26 cellular contexts compared by ENCODE assay signal in the genomic region with DNA sequence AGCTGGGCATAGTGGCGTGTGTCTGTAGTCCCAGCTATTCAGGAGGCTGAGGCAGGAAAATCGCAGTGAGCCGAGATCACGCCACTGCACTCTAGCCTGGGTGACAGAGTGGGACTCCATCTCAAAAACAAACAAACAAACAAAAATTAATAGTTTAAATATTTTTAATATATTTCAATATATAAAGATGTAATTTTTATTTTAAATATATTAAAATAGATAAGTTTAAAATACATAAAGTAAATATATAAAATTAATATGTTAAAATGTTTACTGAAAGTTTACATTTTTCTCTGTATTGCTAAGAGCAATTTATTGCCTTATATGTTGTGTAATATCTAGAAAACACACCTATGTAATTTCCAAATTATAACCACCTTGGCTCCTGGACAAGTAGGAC. TPM values are rescaled to one million over a fixed set of nuclear protein-coding genes. Genes with fewer than 3 reads are reported as not detected.
DNase-seq lines count a peak whose midpoint lies in the region; ATAC-seq and TF ChIP-seq lines count a peak whose summit lies in the region.
"Had no signal": no experiment of that assay in that cellular context is flagged by ENCODE, and none has a peak within 500 bp of the region (broad histone marks: within the 10 kb centered on the region; RNA-seq: fewer than 3 reads in every experiment).

No MANE protein-coding gene starts in this region.

- H3K9me3 ChIP-seq in heart left ventricle (no peaks in the 10 kb centered on the region), breast epithelium (no peaks in the 10 kb centered on the region), uterus (no peaks in the 10 kb centered on the region)
- H3K9me3 ChIP-seq: colonic mucosa had no signal

- WGBS in heart left ventricle, 4 donors, result 95 to 98% (median 97%) methylated on average over 4 of the region's 4 CpGs

- ATAC-seq in heart left ventricle, result no peak
- no peak for ATAC-seq in HG02759 (IDR thresholded peaks at IDR 0.05; ENCODE audit: unreplicated experiment)
- ATAC-seq: activated CD4-positive, CD25-positive, alpha-beta regulatory T cell treated with anti-CD3 and anti-CD28 coated beads, Interleukin-2, amount 50 U/mL, for 24 hours; CD8-positive, alpha-beta T cell; naive thymus-derived CD4-positive, alpha-beta T cell had no signal

- peaks cover 4% of the 10 kb centered on the region for H3K27me3 Mint-ChIP-seq in mesothelial cell of epicardium (ENCODE audit: low read depth)
- H3K27me3 Mint-ChIP-seq: activated naive CD4-positive, alpha-beta T cell treated with anti-CD3 and anti-CD28 coated beads, Interleukin-2, amount 10 ng/mL, durations not matched to agents 7 days and 5 days had no signal

- intact Hi-C loops in heart left ventricle (cut with DNase I), result loop anchor here in 6 of 10 donors (5.0 to 10.0 kb wide), 2 partner anchors 502 to 509 kb away; no protein-coding TSS in a partner anchor
- intact Hi-C loops in cardiac septum (cut with DNase I), result loop anchor here (5.0 kb wide), 1 partner anchor 504 kb away; no protein-coding TSS in a partner anchor
- intact Hi-C loops in breast epithelium (cut with DNase I; ENCODE audit: low total_unique reads), result loop anchor here (10.0 kb wide), 1 partner anchor 372 kb away; no protein-coding TSS in a partner anchor
- intact Hi-C loops in uterus (cut with DNase I; ENCODE audit: low total_unique reads), result loop anchor here (10.0 kb wide), 1 partner anchor 372 kb away; no protein-coding TSS in a partner anchor

- peak overlapping the region in 7 of 12 donors; percentile 13 to 60 (median 45) for H3K4me3 ChIP-seq in heart left ventricle
- peak overlapping the region in 2 of 3 donors; percentile 58 to 66 for H3K4me3 ChIP-seq in breast epithelium
- peak overlapping the region in 1 of 2 donors; percentile 42 for H3K4me3 ChIP-seq in uterus
- H3K4me3 ChIP-seq: colonic mucosa had no signal

- no peak overlapping the region for H3K4me3 Mint-ChIP-seq in mesothelial cell of epicardium
- H3K4me3 Mint-ChIP-seq: activated naive CD4-positive, alpha-beta T cell treated with anti-CD3 and anti-CD28 coated beads, Interleukin-2, amount 10 ng/mL, durations not matched to agents 7 days and 5 days; CD8-positive, alpha-beta T cell; naive thymus-derived CD4-positive, alpha-beta T cell had no signal

- TF ChIP-seq POLR2A in heart left ventricle (IDR thresholded peaks at IDR 0.05) (no peak), breast epithelium (IDR thresholded peaks at IDR 0.05) (no peak), uterus (IDR thresholded peaks at IDR 0.05) (no peak)

- H3K36me3 ChIP-seq in heart left ventricle (no peaks in the 10 kb centered on the region), breast epithelium (no peaks in the 10 kb centered on the region), uterus (no peaks in the 10 kb centered on the region)
- H3K36me3 ChIP-seq: colonic mucosa had no signal

- peaks cover 16% of the 10 kb centered on the region for H3K4me1 Mint-ChIP-seq in mesothelial cell of epicardium

- no peak for DNase-seq in heart left ventricle
- DNase-seq in cardiac septum (ENCODE audit: low spot score), result no peak
- no peak for DNase-seq in breast epithelium (ENCODE audit: low spot score in 2 of 2)
- no peak for DNase-seq in mesothelial cell of epicardium (ENCODE audit: low spot score in 2 of 2, unreplicated experiment in 2 of 2)
- no peak for DNase-seq in uterus
- DNase-seq in DMS79 treated with DMSO at 0.1 percent for 48 hours (lab: John Stamatoyannopoulos, UW), result no peak
- no peak for DNase-seq in midbrain (lab: John Stamatoyannopoulos, UW)
- DNase-seq: activated CD4-positive, alpha-beta T cell treated with anti-CD3 and anti-CD28 coated beads, Interleukin-2, amount 50 U/mL, for 48 hours; activated CD8-positive, alpha-beta memory T cell treated with anti-CD3 and anti-CD28 coated beads, Interleukin-2, amount 50 U/mL, for 4 hours; activated naive CD4-positive, alpha-beta T cell treated with anti-CD3 and anti-CD28 coated beads, Interleukin-2, amount 10 ng/mL, durations not matched to agents 7 days and 5 days; amniotic stem cell; CD8-positive, alpha-beta T cell; colonic mucosa; effector memory CD4-positive, alpha-beta T cell; naive thymus-derived CD4-positive, alpha-beta T cell; NCI-H1092; NCI-H2081; occipital lobe; RPMI8226; stimulated activated CD4-positive, alpha-beta T cell treated with anti-CD3 and anti-CD28 coated beads, Interleukin-2, amount 100 ng/mL, for 24 hours; T-helper 1 cell had no signal

- H3K27me3 ChIP-seq in heart left ventricle (no peaks in the 10 kb centered on the region), breast epithelium (no peaks in the 10 kb centered on the region), uterus (no peaks in the 10 kb centered on the region)
- H3K27me3 ChIP-seq: colonic mucosa, foreskin keratinocyte had no signal

- TF ChIP-seq CTCF in heart left ventricle (IDR thresholded peaks at IDR 0.05) (no peak), breast epithelium (IDR thresholded peaks at IDR 0.05) (no peak), mesothelial cell of epicardium (IDR thresholded peaks at IDR 0.05; ENCODE audit: unreplicated experiment) (no peak), uterus (IDR thresholded peaks at IDR 0.05) (no peak)

- H3K27ac ChIP-seq in heart left ventricle (peak overlapping the region in 2 of 12 donors; percentile 65 to 81), breast epithelium (peak overlapping the region; percentile 88 to 92), uterus (peak overlapping the region; percentile 79 to 84)
- H3K27ac ChIP-seq: 22Rv1, colonic mucosa had no signal

- H3K4me1 ChIP-seq in heart left ventricle, result peaks cover 0 to 14% (median 5%) of the 10 kb centered on the region in 12 donors
- no peaks in the 10 kb centered on the region for H3K4me1 ChIP-seq in breast epithelium
- peaks cover 0 to 9% of the 10 kb centered on the region in 2 donors for H3K4me1 ChIP-seq in uterus
- H3K4me1 ChIP-seq: colonic mucosa had no signal

- H3K27ac Mint-ChIP-seq in mesothelial cell of epicardium, result peak overlapping the region; percentile 8
- H3K27ac Mint-ChIP-seq: activated naive CD4-positive, alpha-beta T cell treated with anti-CD3 and anti-CD28 coated beads, Interleukin-2, amount 10 ng/mL, durations not matched to agents 7 days and 5 days; CD8-positive, alpha-beta T cell; naive thymus-derived CD4-positive, alpha-beta T cell had no signal

- no peaks in the 10 kb centered on the region for H3K36me3 Mint-ChIP-seq in mesothelial cell of epicardium
- H3K36me3 Mint-ChIP-seq: CD8-positive, alpha-beta T cell had no signal

- H3K9me3 Mint-ChIP-seq in mesothelial cell of epicardium, result no peaks in the 10 kb centered on the region
- H3K9me3 Mint-ChIP-seq: CD8-positive, alpha-beta T cell; naive thymus-derived CD4-positive, alpha-beta T cell had no signal

RNA-seq across cellular contexts. Expression of a gene that starts 44.7 kb away (rescaled TPM):
- total RNA-seq in heart left ventricle, result 1 to 10 TPM in 5 of 9 donors, under 1 TPM in 4; 0.38 to 3.5 (median 1.5) TPM
- polyA plus RNA-seq in heart left ventricle, result under 1 TPM; 0.15 to 0.19 TPM
- 0.75 TPM for total RNA-seq in cardiac septum
- 10 to 100 TPM in 2 of 3 donors, 1 to 10 TPM in 1; 2.2 to 74.5 (median 67.5) TPM for total RNA-seq in breast epithelium
- not detected in 3 replicates for total RNA-seq in mesothelial cell of epicardium
- 100 to 1,000 TPM in 3 of 4 donors, 10 to 100 TPM in 1; 29.1 to 225 (median 141) TPM for total RNA-seq in uterus
- total RNA-seq: IMR-90 had no signal
- polyA plus RNA-seq: IMR-90 had no signal
